In genomic region chr16:88732172-88732960, GRCh38 we compare ENCODE assay signal across 22 cellular contexts. TPM values are rescaled to one million over a fixed set of nuclear protein-coding genes. Genes with fewer than 3 reads are reported as not detected.
DNase-seq lines count a peak whose midpoint lies in the region; ATAC-seq and TF ChIP-seq lines count a peak whose summit lies in the region.
"Had no signal": no experiment of that assay in that cellular context is flagged by ENCODE, and none has a peak within 500 bp of the region (broad histone marks: within the 10 kb centered on the region; RNA-seq: fewer than 3 reads in every experiment).

No MANE protein-coding gene starts in this region.

- H3K27ac ChIP-seq in foreskin keratinocyte: no peak overlapping the region

- no peaks in the 10 kb centered on the region for H3K27me3 Mint-ChIP-seq in naive thymus-derived CD8-positive, alpha-beta T cell
- H3K27me3 Mint-ChIP-seq in type B pancreatic cell: no peaks in the 10 kb centered on the region
- H3K27me3 Mint-ChIP-seq: activated naive CD8-positive, alpha-beta T cell had no signal

- H3K27ac Mint-ChIP-seq in naive thymus-derived CD8-positive, alpha-beta T cell: no peak overlapping the region
- no peak overlapping the region for H3K27ac Mint-ChIP-seq in type B pancreatic cell
- H3K27ac Mint-ChIP-seq: activated naive CD8-positive, alpha-beta T cell had no signal

- TF ChIP-seq CTCF in foreskin keratinocyte (conservative IDR thresholded peaks at IDR 0.05) (no peak), type B pancreatic cell (conservative IDR thresholded peaks at IDR 0.05) (no peak)

- POLR2A ChIA-PET in naive thymus-derived CD8-positive, alpha-beta T cell (lab: Charles Lee): no interaction called here

- H3K36me3 Mint-ChIP-seq in naive thymus-derived CD8-positive, alpha-beta T cell: peaks cover 0 to 7% (median 0%) of the 10 kb centered on the region in 3 donors
- no peaks in the 10 kb centered on the region for H3K36me3 Mint-ChIP-seq in type B pancreatic cell
- H3K36me3 Mint-ChIP-seq: activated naive CD8-positive, alpha-beta T cell; natural killer cell had no signal

- no peaks in the 10 kb centered on the region for H3K27me3 ChIP-seq in foreskin keratinocyte

- ATAC-seq in foreskin keratinocyte: peak; percentile 5
- no peak for ATAC-seq in naive thymus-derived CD8-positive, alpha-beta T cell
- ATAC-seq: activated T-cell treated with anti-CD3 and anti-CD28 coated beads, Interleukin-2, amount 50 U/mL, for 4 hours; natural killer cell had no signal

- no peaks in the 10 kb centered on the region for H3K4me1 ChIP-seq in foreskin keratinocyte

- no peak overlapping the region for H3K4me3 Mint-ChIP-seq in naive thymus-derived CD8-positive, alpha-beta T cell
- H3K4me3 Mint-ChIP-seq in type B pancreatic cell: no peak overlapping the region
- H3K4me3 Mint-ChIP-seq: activated naive CD8-positive, alpha-beta T cell; activated T-cell treated with anti-CD3 and anti-CD28 coated beads, Interleukin-2, amount 50 U/mL, for 4 hours; natural killer cell had no signal

- peaks cover 0 to 7% (median 3%) of the 10 kb centered on the region in 4 donors for H3K4me1 Mint-ChIP-seq in naive thymus-derived CD8-positive, alpha-beta T cell
- H3K4me1 Mint-ChIP-seq in type B pancreatic cell (ENCODE audit: unreplicated experiment): no peaks in the 10 kb centered on the region

- no peaks in the 10 kb centered on the region for H3K9me3 Mint-ChIP-seq in naive thymus-derived CD8-positive, alpha-beta T cell
- no peaks in the 10 kb centered on the region for H3K9me3 Mint-ChIP-seq in type B pancreatic cell
- H3K9me3 Mint-ChIP-seq: activated T-cell treated with anti-CD3 and anti-CD28 coated beads, Interleukin-2, amount 50 U/mL, for 4 hours; natural killer cell had no signal

- DNase-seq in NCI-H1694 treated with DMSO at 0.1 percent for 48 hours (lab: John Stamatoyannopoulos, UW): peak; percentile 17
- no peak for DNase-seq in NCI-H1694 (lab: John Stamatoyannopoulos, UW)
- DNase-seq in DMS 273 (lab: John Stamatoyannopoulos, UW; ENCODE audit: unreplicated experiment): peak; percentile 95
- peak; percentile 46 to 81 for DNase-seq in NCI-H524 (lab: John Stamatoyannopoulos, UW)
- no peak for DNase-seq in foreskin keratinocyte
- DNase-seq in hepatic stellate cell (ENCODE audit: low spot score): no peak
- DNase-seq in naive thymus-derived CD8-positive, alpha-beta T cell: no peak
- no peak for DNase-seq in type B pancreatic cell (ENCODE audit: extremely low spot score, unreplicated experiment)
- DNase-seq: activated T-cell treated with anti-CD3 and anti-CD28 coated beads, Interleukin-2, amount 50 U/mL, for 4 hours; C1 segment of cervical spinal cord; cortex of kidney; DMS153; Kasumi-1; mesendoderm; natural killer cell; NCI-H1930; posterior cingulate gyrus; small intestine; stimulated activated CD8-positive, alpha-beta memory T cell treated with anti-CD3 and anti-CD28 coated beads, Interleukin-4, amount 100 ng/mL, for 48 hours had no signal

RNA-seq across cellular contexts. Expression of gene CTU2, which starts 26.1 kb away (rescaled TPM):
- total RNA-seq in foreskin keratinocyte: 16.6 and 26.3 TPM in 2 replicates
- polyA plus RNA-seq in foreskin keratinocyte: 23.3 and 26.3 TPM in 2 replicates
- 10 to 100 TPM; 28.7 to 31.5 TPM for total RNA-seq in naive thymus-derived CD8-positive, alpha-beta T cell
- 10 to 100 TPM; 16.9 to 21.9 (median 19.0) TPM for polyA plus RNA-seq in naive thymus-derived CD8-positive, alpha-beta T cell
- 25.1 and 27.1 TPM in 2 replicates for total RNA-seq in type B pancreatic cell (ENCODE audit: low replicate concordance)

RNA-seq across cellular contexts. Expression of gene RNF166, which starts 26.2 kb away (rescaled TPM):
- 7.6 and 7.8 TPM in 2 replicates for total RNA-seq in foreskin keratinocyte
- polyA plus RNA-seq in foreskin keratinocyte: 7.8 and 8.1 TPM in 2 replicates
- 100 to 1,000 TPM; 209 to 230 TPM for total RNA-seq in naive thymus-derived CD8-positive, alpha-beta T cell
- polyA plus RNA-seq in naive thymus-derived CD8-positive, alpha-beta T cell: 100 to 1,000 TPM in 2 of 3 donors, 10 to 100 TPM in 1; 79.4 to 104 (median 101) TPM
- total RNA-seq in type B pancreatic cell (ENCODE audit: low replicate concordance): 11.9 and 20.1 TPM in 2 replicates

RNA-seq across cellular contexts. Expression of gene SNAI3, which starts 46.1 kb away (rescaled TPM):
- total RNA-seq in foreskin keratinocyte: not detected in 2 replicates
- polyA plus RNA-seq in foreskin keratinocyte: 0.06 and 0.09 TPM in 2 replicates
- total RNA-seq in naive thymus-derived CD8-positive, alpha-beta T cell: 1 to 10 TPM; 2.3 to 2.5 TPM
- 1 to 10 TPM; 3.3 to 6.1 (median 5.3) TPM for polyA plus RNA-seq in naive thymus-derived CD8-positive, alpha-beta T cell
- 0.68 and 0.79 TPM in 2 replicates for total RNA-seq in type B pancreatic cell (ENCODE audit: low replicate concordance)
- total RNA-seq: RPMI7951 had no signal
- polyA plus RNA-seq: keratinocyte had no signal

RNA-seq across cellular contexts. Expression of gene PIEZO1, which starts 52.7 kb away (rescaled TPM):
- total RNA-seq in foreskin keratinocyte (184 and 213 TPM in 2 replicates), type B pancreatic cell (ENCODE audit: low replicate concordance) (33.3 and 94.7 TPM in 2 replicates)
- 190 and 238 TPM in 2 replicates for polyA plus RNA-seq in foreskin keratinocyte
- total RNA-seq in naive thymus-derived CD8-positive, alpha-beta T cell: 10 to 100 TPM; 90.0 to 94.5 TPM
- polyA plus RNA-seq in naive thymus-derived CD8-positive, alpha-beta T cell: 1 to 10 TPM; 2.4 to 8.4 (median 5.7) TPM

Comparison
In these comparisons a context has a peak if more than half of its experiments do, and no peak if none do; other contexts are left out.
1. DNase-seq: peak in NCI-H1694 treated with DMSO at 0.1 percent for 48 hours (single experiment), DMS 273 (single experiment) and NCI-H524 (2 of 2); none in NCI-H1694 (single experiment), foreskin keratinocyte (0 of 2), hepatic stellate cell (single experiment), naive thymus-derived CD8-positive, alpha-beta T cell (0 of 10) and type B pancreatic cell (single experiment).